Comparison of ENCODE assay signal across 24 cellular contexts in the genomic region with DNA sequence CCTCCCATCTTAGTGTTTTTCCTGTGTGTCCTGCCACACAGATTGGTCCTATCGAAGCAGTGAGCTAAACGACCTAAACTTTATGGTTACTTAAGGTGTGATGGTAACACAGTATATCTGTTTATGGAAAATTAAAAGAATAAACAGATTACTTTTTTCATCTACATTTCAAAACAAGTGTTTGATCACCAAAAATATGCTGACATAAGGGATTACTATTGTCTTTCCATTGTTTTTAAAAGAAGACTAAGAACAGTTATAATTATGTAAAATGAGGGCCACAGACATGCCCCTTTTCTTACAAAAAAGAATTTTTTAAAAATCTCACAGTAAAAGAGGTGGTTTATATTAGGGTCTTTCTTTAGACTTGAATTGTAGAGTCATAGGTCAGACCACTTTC.
"Had no signal": no experiment of that assay in that cellular context is flagged by ENCODE, and none has a peak within 500 bp of the region (broad histone marks: within the 10 kb centered on the region; RNA-seq: fewer than 3 reads in every experiment).

No MANE protein-coding gene starts in this region.

- H3K9ac ChIP-seq: neural progenitor cell had no signal

- H3K27ac ChIP-seq: neural progenitor cell, ovary, psoas muscle, skin epidermis, stomach, thoracic aorta, thyroid gland, tibial nerve, upper lobe of left lung, vagina had no signal

- DNase-seq: naive thymus-derived CD4-positive, alpha-beta T cell; natural killer cell; occipital lobe; ovary; psoas muscle; right cardiac atrium; stimulated activated CD4-positive, alpha-beta T cell treated with anti-CD3 and anti-CD28 coated beads, Interleukin-15, amount 100 ng/mL, for 24 hours; stimulated activated CD4-positive, alpha-beta T cell treated with anti-CD3 and anti-CD28 coated beads, Interleukin-2, amount 100 ng/mL, for 24 hours; stimulated activated CD4-positive, alpha-beta T cell treated with anti-CD3 and anti-CD28 coated beads, Interleukin-2, amount 100 ng/mL, for 48 hours; stimulated activated CD4-positive, alpha-beta T cell treated with anti-CD3 and anti-CD28 coated beads, Interleukin-4, amount 100 ng/mL, for 24 hours; stimulated activated naive B cell treated with anti-CD40 and anti-IgM and Interleukin-4, amounts not matched to agents 10 μg/mL and 1 μg/mL and 100 μg/mL, for 72 hours; stimulated activated naive CD4-positive, alpha-beta T cell treated with Interleukin-2 at 50 U/mL for 16 hours; stomach; thyroid gland; trophoblast cell; upper lobe of left lung had no signal

- FAIRE-seq: urothelium cell line had no signal

- H3K4me1 ChIP-seq: neural progenitor cell, stomach, thyroid gland, tibial nerve, upper lobe of left lung, vagina had no signal

- H3K27me3 ChIP-seq: neural progenitor cell, ovary, stomach, thyroid gland, tibial nerve, upper lobe of left lung, vagina had no signal

- H3K4me3 ChIP-seq: neural progenitor cell, ovary, psoas muscle, skin epidermis, stomach, thoracic aorta, thyroid gland, tibial nerve, upper lobe of left lung, vagina had no signal

- H3K36me3 ChIP-seq: neural progenitor cell, ovary had no signal

- H3K4me2 ChIP-seq: neural progenitor cell had no signal

- H3K9me3 ChIP-seq: ovary, psoas muscle, stomach, thoracic aorta, thyroid gland, tibial nerve, upper lobe of left lung, vagina had no signal

- H2AFZ ChIP-seq: neural progenitor cell had no signal

- ATAC-seq: naive thymus-derived CD4-positive, alpha-beta T cell; natural killer cell; psoas muscle; right cardiac atrium; sciatic nerve; stimulated activated effector memory CD8-positive, alpha-beta T cell treated with anti-CD3 and anti-CD28 coated beads, Interleukin-12 subunit alpha, Interleukin-12 subunit beta, amount 100 ng/mL, for 72 hours; stimulated activated naive B cell treated with anti-CD40 and anti-IgM and Interleukin-4, amounts not matched to agents 10 μg/mL and 1 μg/mL and 100 μg/mL, for 72 hours had no signal
